Comparison of ENCODE assay signal across 10 cellular contexts in the genomic region with DNA sequence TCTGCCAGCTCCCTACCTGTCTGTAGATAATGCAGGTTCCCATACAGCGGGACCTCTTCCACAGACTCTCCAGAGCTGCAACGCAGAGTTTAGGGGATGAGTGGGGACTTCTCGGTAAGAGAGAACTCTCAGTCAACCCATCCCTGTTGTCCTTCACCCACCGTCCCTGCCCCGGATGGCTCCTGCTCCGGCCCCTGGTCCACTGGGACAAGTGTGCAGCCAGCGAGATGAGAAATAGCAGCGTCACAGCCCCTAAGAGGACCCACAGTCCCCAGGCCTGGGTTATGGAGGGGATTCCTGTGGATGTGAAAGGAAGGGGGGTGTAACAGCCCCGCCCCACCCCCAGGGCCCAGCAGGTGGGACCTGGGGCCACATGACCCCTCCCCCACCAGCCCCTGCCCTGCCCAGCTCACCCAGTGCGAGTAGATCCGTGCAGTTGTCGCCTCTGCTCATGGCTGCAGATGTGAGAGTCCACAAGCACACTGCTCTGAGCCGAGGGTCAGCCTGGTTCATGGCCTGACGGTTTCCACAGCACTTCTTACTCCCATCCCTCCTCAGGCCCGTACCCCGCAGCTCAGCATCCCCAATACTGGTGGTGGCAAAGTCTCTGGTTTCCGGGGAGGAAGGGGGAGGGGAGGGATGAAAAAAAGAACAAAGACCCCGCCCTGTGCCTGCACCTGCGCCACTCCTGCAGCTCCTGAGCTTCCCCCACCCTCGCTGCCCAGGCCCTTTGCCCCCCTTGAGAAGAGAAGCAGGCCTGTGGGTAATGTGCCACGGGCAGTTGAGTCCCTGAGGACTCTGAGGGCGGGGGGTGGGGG. TPM values are rescaled to one million over a fixed set of nuclear protein-coding genes. Genes with fewer than 3 reads are reported as not detected.
DNase-seq lines count a peak whose midpoint lies in the region; ATAC-seq, FAIRE-seq and TF ChIP-seq lines count a peak whose summit lies in the region.
"Had no signal": no experiment of that assay in that cellular context is flagged by ENCODE, and none has a peak within 500 bp of the region (broad histone marks: within the 10 kb centered on the region; RNA-seq: fewer than 3 reads in every experiment).

A gene with protein sequence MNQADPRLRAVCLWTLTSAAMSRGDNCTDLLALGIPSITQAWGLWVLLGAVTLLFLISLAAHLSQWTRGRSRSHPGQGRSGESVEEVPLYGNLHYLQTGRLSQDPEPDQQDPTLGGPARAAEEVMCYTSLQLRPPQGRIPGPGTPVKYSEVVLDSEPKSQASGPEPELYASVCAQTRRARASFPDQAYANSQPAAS (minus strand): TSS at position 591 of the 818 bp plus-strand sequence. CDS start 78 bp downstream, at position 513.

- peaks cover 60% of the 10 kb centered on the region for H3K4me1 ChIP-seq in DND-41 (ENCODE audit: insufficient read depth, low read length)
- peaks cover 14% of the 10 kb centered on the region for H3K4me1 ChIP-seq in IMR-90 (ENCODE audit: control insufficient read depth, insufficient read depth, low read length)

- intact Hi-C loops in IMR-90 (cut with micrococcal nuclease), result loop anchor here (10.0 kb wide), 2 partner anchors 164 to 166 kb away; a partner anchor contains a TSS

- peak within 1 kb of the TSS; percentile 93 for H3K27ac Mint-ChIP-seq in activated naive CD8-positive, alpha-beta T cell treated with anti-CD3 and anti-CD28 coated beads for 36 hours
- no peak within 1 kb of the TSS for H3K27ac Mint-ChIP-seq in neural crest cell (ENCODE audit: unreplicated experiment)

- CTCF ChIA-PET in IMR-90 (lab: Yijun Ruan, JAX), result no interaction called here

- H2BK15ac ChIP-seq in IMR-90 (ENCODE audit: low read depth, low read length), result no peak within 1 kb of the TSS

- no peak for TF ChIP-seq RAD21 in IMR-90 (IDR thresholded peaks at IDR 0.05; ENCODE audit: low read length)

- H4K20me1 ChIP-seq in DND-41 (ENCODE audit: insufficient read depth, low read length) (no peaks in the 10 kb centered on the region), IMR-90 (ENCODE audit: insufficient read depth, low read length) (no peaks in the 10 kb centered on the region)

- TF ChIP-seq CTCF in DND-41 (IDR thresholded peaks at IDR 0.05; ENCODE audit: borderline replicate concordance, extremely low read depth, low read length, poor library complexity, severe bottlenecking), result no peak
- no peak for TF ChIP-seq CTCF in IMR-90 (conservative IDR thresholded peaks at IDR 0.05; ENCODE audit: low read depth, low read length)
- no peak for TF ChIP-seq CTCF in neural crest cell (conservative IDR thresholded peaks at IDR 0.05)

- H3K36me3 ChIP-seq in DND-41 (ENCODE audit: insufficient read depth, low read length) (peaks cover 19% of the 10 kb centered on the region; the same call in 1 of the 2 replicates), IMR-90 (ENCODE audit: control insufficient read depth, insufficient read depth, low read length) (no peaks in the 10 kb centered on the region)

- H3K27me3 ChIP-seq in DND-41 (ENCODE audit: insufficient read depth, low read length, poor library complexity) (no peaks in the 10 kb centered on the region), IMR-90 (ENCODE audit: control insufficient read depth, insufficient read depth, low read length) (no peaks in the 10 kb centered on the region)

- H3K36me3 Mint-ChIP-seq in activated naive CD8-positive, alpha-beta T cell treated with anti-CD3 and anti-CD28 coated beads for 36 hours, result peaks cover 14% of the 10 kb centered on the region
- H3K36me3 Mint-ChIP-seq in neural crest cell (ENCODE audit: low read depth), result no peaks in the 10 kb centered on the region

- no peak within 1 kb of the TSS for H2BK120ac ChIP-seq in IMR-90 (ENCODE audit: low read depth, low read length)

- 55% methylated on average over 4 of the region's 22 CpGs; no CpG with 5 or more reads in 1 of the 2 experiments for WGBS in IMR-90 (ENCODE audit: extremely low coverage in 2 of 2, insufficient read length in 1 of 2), 2 experiments

- peak within 1 kb of the TSS; percentile 60 for H2AFZ ChIP-seq in DND-41 (ENCODE audit: low read depth, low read length)
- H2AFZ ChIP-seq in IMR-90 (replicated peaks; ENCODE audit: low read length, poor library complexity), result peak within 1 kb of the TSS; percentile 73

- H3K56ac ChIP-seq in IMR-90 (ENCODE audit: extremely low read depth, insufficient read depth, low read length), result no peak within 1 kb of the TSS

- DNase-seq in DND-41, result peak; percentile 78
- DNase-seq in IMR-90, result no peak
- DNase-seq in activated naive CD8-positive, alpha-beta T cell treated with anti-CD3 and anti-CD28 coated beads for 36 hours, result peak; percentile 43
- DNase-seq in neural crest cell (ENCODE audit: low read depth, low spot score), result no peak
- DNase-seq in iPS-NIHi7 (ENCODE audit: extremely low spot score), result no peak
- DNase-seq in GM12892 (ENCODE audit: insufficient read length), result no peak
- DNase-seq: kidney glomerular epithelial cell, SHP77 had no signal

- H3K9me3 Mint-ChIP-seq in activated naive CD8-positive, alpha-beta T cell treated with anti-CD3 and anti-CD28 coated beads for 36 hours, result no peaks in the 10 kb centered on the region
- no peaks in the 10 kb centered on the region for H3K9me3 Mint-ChIP-seq in neural crest cell

- peak within 1 kb of the TSS; percentile 79 for H3K4me2 ChIP-seq in DND-41 (ENCODE audit: insufficient read depth, low read length)
- no peak within 1 kb of the TSS for H3K4me2 ChIP-seq in IMR-90 (ENCODE audit: low read depth, low read length)

- H4K91ac ChIP-seq in IMR-90 (ENCODE audit: insufficient read depth, low read depth, low read length), result no peak within 1 kb of the TSS; the same call in 1 of the 2 replicates

- 0 out of 4 replicates have a peak, but pooled peaks cover 0 to 4% of the 10 kb centered on the region in 2 experiments for H3K79me1 ChIP-seq in IMR-90 (ENCODE audit: low read depth in 1 of 2, low read length in 2 of 2)

- no peak for FAIRE-seq in GM12892 (lab: Jason Lieb, UNC)

- no peak within 1 kb of the TSS for H2AK5ac ChIP-seq in IMR-90 (ENCODE audit: low read depth, low read length)

- no peak within 1 kb of the TSS for H2BK20ac ChIP-seq in IMR-90 (ENCODE audit: low read depth, low read length)

- no peak within 1 kb of the TSS for H3K4ac ChIP-seq in IMR-90 (ENCODE audit: low read depth, low read length)

- H3K23ac ChIP-seq in IMR-90 (ENCODE audit: low read depth, low read length), result no peak within 1 kb of the TSS

- H2BK5ac ChIP-seq in IMR-90 (ENCODE audit: low read depth, low read length, poor library complexity, severe bottlenecking), result no peak within 1 kb of the TSS

- H3K9ac ChIP-seq in DND-41 (ENCODE audit: low read depth, low read length) (peak within 1 kb of the TSS; percentile 95), IMR-90 (ENCODE audit: low read depth, low read length) (no peak within 1 kb of the TSS)

- BruUV-seq in IMR-90 (replicated peaks; lab: Mats Ljungman, UMichigan), result no TSS peak

- H3K4me1 Mint-ChIP-seq in activated naive CD8-positive, alpha-beta T cell treated with anti-CD3 and anti-CD28 coated beads for 36 hours, result peaks cover 46% of the 10 kb centered on the region
- H3K4me1 Mint-ChIP-seq in neural crest cell, result peaks cover 26% of the 10 kb centered on the region

- POLR2A ChIA-PET in IMR-90 (lab: Charles Lee; ENCODE audit: unreplicated experiment), result no interaction called here

- peak within 1 kb of the TSS; percentile 92 for H3K4me3 Mint-ChIP-seq in activated naive CD8-positive, alpha-beta T cell treated with anti-CD3 and anti-CD28 coated beads for 36 hours
- peak within 1 kb of the TSS; percentile 47 for H3K4me3 Mint-ChIP-seq in neural crest cell

- dilution Hi-C loops in IMR-90 (cut with HindIII; ENCODE audit: low sequenced_read_pairs, unreplicated experiment), result no loop called here

- H3K18ac ChIP-seq in IMR-90 (ENCODE audit: low read depth, low read length), result no peak within 1 kb of the TSS

- H3K79me2 ChIP-seq in DND-41 (ENCODE audit: insufficient read depth, low read length), result peaks cover 32% of the 10 kb centered on the region

- H3K27me3 Mint-ChIP-seq in activated naive CD8-positive, alpha-beta T cell treated with anti-CD3 and anti-CD28 coated beads for 36 hours, result no peaks in the 10 kb centered on the region
- H3K27me3 Mint-ChIP-seq in neural crest cell (ENCODE audit: low read depth), result peaks cover 7% of the 10 kb centered on the region

- H4K8ac ChIP-seq in IMR-90 (ENCODE audit: low read depth in 2 of 2, low read length in 2 of 2), result no peak within 1 kb of the TSS

- H2AK9ac ChIP-seq in IMR-90 (replicated peaks; ENCODE audit: low read depth, low read length, poor library complexity), result peak within 1 kb of the TSS; percentile 39

- H4K5ac ChIP-seq in IMR-90 (ENCODE audit: low read depth, low read length), result no peak within 1 kb of the TSS

- H3K14ac ChIP-seq in IMR-90 (replicated peaks; ENCODE audit: low read depth, low read length), result no peak within 1 kb of the TSS

- ATAC-seq in DND-41 (ENCODE audit: insufficient read depth, low read depth), result peak; percentile 11; the same call in 2 of the 3 replicates
- ATAC-seq in IMR-90 (ENCODE audit: low read depth), result no peak
- no peak for ATAC-seq in HG03175 (IDR thresholded peaks at IDR 0.05; ENCODE audit: unreplicated experiment)
- ATAC-seq in GM21360 (IDR thresholded peaks at IDR 0.05; ENCODE audit: unreplicated experiment), result no peak

- peak within 1 kb of the TSS; percentile 100 for H3K27ac ChIP-seq in DND-41 (ENCODE audit: low read length)
- no peak within 1 kb of the TSS for H3K27ac ChIP-seq in IMR-90 (ENCODE audit: insufficient read depth, low read length)

- in situ Hi-C loops in IMR-90 (cut with MboI; ENCODE audit: low sequenced_read_pairs), result loop anchor here (10.0 kb wide), 1 partner anchor 146 kb away; no protein-coding TSS in a partner anchor

- TF ChIP-seq POLR2A in IMR-90 (IDR thresholded peaks at IDR 0.05; ENCODE audit: low read depth, low read length) (no peak), GM12892 (IDR thresholded peaks at IDR 0.05; ENCODE audit: low read depth, low read length) (no peak)

- H3K9me1 ChIP-seq in IMR-90 (ENCODE audit: insufficient read depth, low read length), result peaks cover 4% of the 10 kb centered on the region; the same call in 1 of the 2 replicates

- H3K4me3 ChIP-seq in DND-41 (ENCODE audit: low read depth in 1 of 2, low read length in 2 of 2), result peak within 1 kb of the TSS; percentile 49 to 76
- H3K4me3 ChIP-seq in IMR-90 (ENCODE audit: insufficient read depth, low read depth, low read length), result no peak within 1 kb of the TSS

- H3K9me3 ChIP-seq in DND-41 (ENCODE audit: insufficient read depth, low read length, severe bottlenecking), result no peaks in the 10 kb centered on the region
- no peaks in the 10 kb centered on the region for H3K9me3 ChIP-seq in IMR-90 (ENCODE audit: control insufficient read depth, insufficient read depth, low read length)

TF ChIP-seq in IMR-90, 13 proteins besides CTCF, POLR2A, EP300 and RAD21 (continues in another document):
- no peak for TF ChIP-seq CEBPB (IDR thresholded peaks at IDR 0.05; ENCODE audit: low read depth, low read length)
- TF ChIP-seq MAZ (IDR thresholded peaks at IDR 0.05; ENCODE audit: borderline replicate concordance, low read depth, low read length), result no peak

RNA-seq across cellular contexts. Expression of the gene that starts here (rescaled TPM):
- not detected in 2 replicates for total RNA-seq in IMR-90 (2012; rRNA removed)
- not detected in 2 replicates for polyA plus RNA-seq in IMR-90 (2012; rRNA removed)
- polyA plus RNA-seq in IMR-90 (2012; cell fraction: cytosol; rRNA removed), result 0.27 TPM in 1 of 2 replicates, not detected in the other
- polyA plus RNA-seq in IMR-90 (2012; cell fraction: nucleus; rRNA removed; ENCODE audit: low replicate concordance), result not detected in 2 replicates
- total RNA-seq in activated naive CD8-positive, alpha-beta T cell treated with anti-CD3 and anti-CD28 coated beads for 36 hours, result 10 to 100 TPM; 67.7 to 69.4 TPM
- total RNA-seq in neural crest cell, result 0.33 TPM in 1 of 2 replicates, not detected in the other
- 24.3 TPM for polyA plus RNA-seq in GM12892 (2012; ENCODE audit: missing spikeins)

Comparison
In these comparisons a context has a peak if more than half of its experiments do, and no peak if none do; other contexts are left out.
1. RNA of the gene that starts here (total RNA-seq): 67.7 to 69.4 TPM in activated naive CD8-positive, alpha-beta T cell treated with anti-CD3 and anti-CD28 coated beads for 36 hours; 0.33 TPM in neural crest cell and not detected in IMR-90; every median in the first group is over 10 times any median in the second.
2. DNase-seq: peak in DND-41 (single experiment) and activated naive CD8-positive, alpha-beta T cell treated with anti-CD3 and anti-CD28 coated beads for 36 hours (single experiment); none in IMR-90 (single experiment), neural crest cell (single experiment), iPS-NIHi7 (single experiment) and GM12892 (single experiment).